Comparison of ENCODE assay signal across 13 cellular contexts in genomic region chr11:96329855-96330510, GRCh38. TPM values are rescaled to one million over a fixed set of nuclear protein-coding genes. Genes with fewer than 3 reads are reported as not detected.
DNase-seq lines count a peak whose midpoint lies in the region; ATAC-seq and TF ChIP-seq lines count a peak whose summit lies in the region.
"Had no signal": no experiment of that assay in that cellular context is flagged by ENCODE, and none has a peak within 500 bp of the region (broad histone marks: within the 10 kb centered on the region; RNA-seq: fewer than 3 reads in every experiment).

No MANE protein-coding gene starts in this region.

- peaks cover 0 to 4% (median 0%) of the 10 kb centered on the region in 3 experiments for H3K36me3 ChIP-seq in naive thymus-derived CD4-positive, alpha-beta T cell (ENCODE audit: control insufficient read depth in 2 of 3, insufficient read depth in 3 of 3, low read length in 3 of 3)
- H3K36me3 ChIP-seq in upper lobe of right lung: no peaks in the 10 kb centered on the region

- DNase-seq in activated naive CD4-positive, alpha-beta T cell treated with anti-CD3 and anti-CD28 coated beads, Interleukin-2, amount 50 U/mL, for 72 hours (ENCODE audit: low spot score in 2 of 2): no peak
- no peak for DNase-seq in activated naive CD4-positive, alpha-beta T cell (lab: John Stamatoyannopoulos, UW)
- no peak for DNase-seq in naive thymus-derived CD4-positive, alpha-beta T cell
- DNase-seq in upper lobe of right lung: no peak
- DNase-seq in Right ventricle myocardium inferior (ENCODE audit: missing footprints): no peak
- DNase-seq in central memory CD4-positive, alpha-beta T cell: no peak
- DNase-seq: amygdala, NCI-H2107, Right ventricle myocardium superior, substantia nigra had no signal

- no peak for TF ChIP-seq CTCF in upper lobe of right lung (IDR thresholded peaks at IDR 0.05)

- peaks cover 0 to 69% of the 10 kb centered on the region in 2 donors for H3K4me1 ChIP-seq in naive thymus-derived CD4-positive, alpha-beta T cell (ENCODE audit: control insufficient read depth in 2 of 2, insufficient read depth in 2 of 2, low read length in 2 of 2)
- H3K4me1 ChIP-seq in upper lobe of right lung: peaks cover 59% of the 10 kb centered on the region

- no peaks in the 10 kb centered on the region for H3K9me3 Mint-ChIP-seq in activated naive CD4-positive, alpha-beta T cell treated with anti-CD3 and anti-CD28 coated beads, Interleukin-2, amount 50 U/mL, for 72 hours
- no peaks in the 10 kb centered on the region for H3K9me3 Mint-ChIP-seq in activated naive CD8-positive, alpha-beta T cell (ENCODE audit: low read depth)
- H3K9me3 Mint-ChIP-seq in naive thymus-derived CD4-positive, alpha-beta T cell: no peaks in the 10 kb centered on the region

- peaks cover 88% of the 10 kb centered on the region for H3K4me1 Mint-ChIP-seq in activated naive CD8-positive, alpha-beta T cell (ENCODE audit: low read depth)
- H3K4me1 Mint-ChIP-seq in naive thymus-derived CD4-positive, alpha-beta T cell: peaks cover 65 to 99% (median 84%) of the 10 kb centered on the region in 7 donors

- H3K9me3 ChIP-seq in naive thymus-derived CD4-positive, alpha-beta T cell (ENCODE audit: control insufficient read depth in 2 of 3, low read length in 3 of 3): no peaks in the 10 kb centered on the region
- no peaks in the 10 kb centered on the region for H3K9me3 ChIP-seq in upper lobe of right lung

- intact Hi-C loops in naive thymus-derived CD4-positive, alpha-beta T cell (cut with micrococcal nuclease): loop anchor here in 1 of 2 donors (1.0 kb wide), 1 partner anchor 8 kb away; no protein-coding TSS in a partner anchor
- intact Hi-C loops in upper lobe of right lung (cut with DNase I) (no loop called here), Right ventricle myocardium inferior (cut with DNase I) (no loop called here)

- H3K27ac Mint-ChIP-seq in activated naive CD4-positive, alpha-beta T cell treated with anti-CD3 and anti-CD28 coated beads, Interleukin-2, amount 50 U/mL, for 72 hours: peak overlapping the region; percentile 66 to 88
- peak overlapping the region; percentile 87 for H3K27ac Mint-ChIP-seq in activated naive CD8-positive, alpha-beta T cell
- H3K27ac Mint-ChIP-seq in naive thymus-derived CD4-positive, alpha-beta T cell: peak overlapping the region; percentile 0 to 88 (median 58)

- peak in 1 of 2 donors; percentile 26 for ATAC-seq in activated naive CD4-positive, alpha-beta T cell treated with anti-CD3 and anti-CD28 coated beads, Interleukin-2, amount 50 U/mL, for 72 hours
- no peak for ATAC-seq in naive thymus-derived CD4-positive, alpha-beta T cell
- ATAC-seq in upper lobe of right lung (no peak), Right ventricle myocardium inferior (no peak), GM18867 (IDR thresholded peaks at IDR 0.05; ENCODE audit: unreplicated experiment) (no peak)
- ATAC-seq: left lobe of liver had no signal

- POLR2A ChIA-PET in naive thymus-derived CD4-positive, alpha-beta T cell (lab: Charles Lee): interaction anchor here (0.9 to 1.3 kb wide), 4 partner anchors 11 to 114 kb away, joined by 3 read pairs; partner anchors contain the start of gene MAML2

- H3K27me3 ChIP-seq in naive thymus-derived CD4-positive, alpha-beta T cell (ENCODE audit: control insufficient read depth in 2 of 2, insufficient read depth in 2 of 2, low read length in 2 of 2): no peaks in the 10 kb centered on the region
- no peaks in the 10 kb centered on the region for H3K27me3 ChIP-seq in upper lobe of right lung

- H3K27me3 Mint-ChIP-seq in activated naive CD8-positive, alpha-beta T cell: no peaks in the 10 kb centered on the region
- H3K27me3 Mint-ChIP-seq in naive thymus-derived CD4-positive, alpha-beta T cell: no peaks in the 10 kb centered on the region

- no peak overlapping the region for H3K4me3 ChIP-seq in naive thymus-derived CD4-positive, alpha-beta T cell (ENCODE audit: low read length)
- H3K4me3 ChIP-seq in upper lobe of right lung: no peak overlapping the region

- peaks cover 0 to 44% of the 10 kb centered on the region in 2 donors for H3K36me3 Mint-ChIP-seq in activated naive CD4-positive, alpha-beta T cell treated with anti-CD3 and anti-CD28 coated beads, Interleukin-2, amount 50 U/mL, for 72 hours
- peaks cover 27% of the 10 kb centered on the region for H3K36me3 Mint-ChIP-seq in activated naive CD8-positive, alpha-beta T cell
- peaks cover 0 to 57% (median 42%) of the 10 kb centered on the region in 5 donors for H3K36me3 Mint-ChIP-seq in naive thymus-derived CD4-positive, alpha-beta T cell

- H3K4me3 Mint-ChIP-seq in activated naive CD8-positive, alpha-beta T cell: peak overlapping the region; percentile 18
- peak overlapping the region in 6 of 10 donors; percentile 32 to 96 (median 47) for H3K4me3 Mint-ChIP-seq in naive thymus-derived CD4-positive, alpha-beta T cell

- CTCF ChIA-PET in naive thymus-derived CD4-positive, alpha-beta T cell (lab: Charles Lee): interaction anchor here (0.6 to 1.1 kb wide), 3 partner anchors 10 to 13 kb away, joined by 3 to 4 read pairs (median 3); partner anchors contain the start of gene MAML2

- H3K27ac ChIP-seq in naive thymus-derived CD4-positive, alpha-beta T cell (ENCODE audit: low read depth, low read length): no peak overlapping the region
- peak overlapping the region; percentile 67 for H3K27ac ChIP-seq in upper lobe of right lung

RNA-seq across cellular contexts. Expression of gene MAML2, which starts 13.0 kb away (rescaled TPM):
- 10 to 100 TPM; 26.5 to 27.9 TPM for total RNA-seq in activated naive CD4-positive, alpha-beta T cell treated with anti-CD3 and anti-CD28 coated beads, Interleukin-2, amount 50 U/mL, for 72 hours
- total RNA-seq in naive thymus-derived CD4-positive, alpha-beta T cell: 10 to 100 TPM; 15.6 to 81.3 (median 68.2) TPM
- polyA plus RNA-seq in naive thymus-derived CD4-positive, alpha-beta T cell: 10 to 100 TPM; 12.6 to 38.6 TPM
- total RNA-seq in upper lobe of right lung (27.5 TPM), Right ventricle myocardium inferior (5.2 TPM)

RNA-seq across cellular contexts. Expression of gene CCDC82, which starts 59.7 kb away (rescaled TPM):
- 10 to 100 TPM; 33.3 to 58.6 TPM for total RNA-seq in activated naive CD4-positive, alpha-beta T cell treated with anti-CD3 and anti-CD28 coated beads, Interleukin-2, amount 50 U/mL, for 72 hours
- 10 to 100 TPM; 21.9 to 46.2 (median 32.0) TPM for total RNA-seq in naive thymus-derived CD4-positive, alpha-beta T cell
- 10 to 100 TPM; 23.2 to 33.8 TPM for polyA plus RNA-seq in naive thymus-derived CD4-positive, alpha-beta T cell
- total RNA-seq in upper lobe of right lung (28.4 TPM), Right ventricle myocardium inferior (16.9 TPM)

RNA-seq across cellular contexts. Expression of gene JRKL, which starts 59.8 kb away (rescaled TPM):
- total RNA-seq in activated naive CD4-positive, alpha-beta T cell treated with anti-CD3 and anti-CD28 coated beads, Interleukin-2, amount 50 U/mL, for 72 hours: 10 to 100 TPM; 10.0 to 16.1 TPM
- total RNA-seq in naive thymus-derived CD4-positive, alpha-beta T cell: 10 to 100 TPM in 3 of 5 experiments, 1 to 10 TPM in 2; 5.4 to 17.3 (median 10.1) TPM
- polyA plus RNA-seq in naive thymus-derived CD4-positive, alpha-beta T cell: 1 to 10 TPM; 5.4 to 5.5 TPM
- total RNA-seq in upper lobe of right lung (9.8 TPM), Right ventricle myocardium inferior (6.0 TPM)
